ENCODE assay signal across 20 cellular contexts in genomic region chr5:3852154-3852930, GRCh38.
"Had no signal": no experiment of that assay in that cellular context is flagged by ENCODE, and none has a peak within 500 bp of the region (broad histone marks: within the 10 kb centered on the region; RNA-seq: fewer than 3 reads in every experiment).

No MANE protein-coding gene starts in this region.

- ATAC-seq: naive thymus-derived CD8-positive, alpha-beta T cell; psoas muscle; right lobe of liver; T-cell; WTC11 had no signal

- H3K27me3 ChIP-seq: adrenal gland, ascending aorta, ovary, right lobe of liver, tibial artery, uterus had no signal

- H3K4me1 ChIP-seq: adrenal gland, ascending aorta, psoas muscle, right lobe of liver, tibial artery, uterus had no signal

- H3K4me3 ChIP-seq: adrenal gland, ascending aorta, coronary artery, ovary, psoas muscle, right lobe of liver, skin epidermis, tibial artery, uterus had no signal

- H3K9me3 ChIP-seq: adrenal gland, ascending aorta, left ventricle myocardium inferior, ovary, psoas muscle, right lobe of liver, tibial artery, uterus had no signal

- DNase-seq: activated naive CD4-positive, alpha-beta T cell; activated T-cell treated with anti-CD3 and anti-CD28 coated beads, Interleukin-2, amount 50 U/mL, for 1 hour; adrenal gland; endodermal cell; left ventricle myocardium inferior; naive thymus-derived CD8-positive, alpha-beta T cell; ovary; psoas muscle; right lobe of liver; stimulated activated CD4-positive, alpha-beta T cell treated with anti-CD3 and anti-CD28 coated beads, Interleukin-1b, Interleukin-23, amount 100 ng/mL, for 48 hours; substantia nigra; T-cell; tibial artery; uterus had no signal

- FAIRE-seq: keratinocyte, TTC549 had no signal

- H3K27ac ChIP-seq: adrenal gland, ascending aorta, coronary artery, ovary, psoas muscle, right lobe of liver, skin epidermis, tibial artery, uterus had no signal

- H3K36me3 ChIP-seq: adrenal gland, ascending aorta, left ventricle myocardium inferior, ovary, right lobe of liver, tibial artery, uterus had no signal
